In the genomic region with DNA sequence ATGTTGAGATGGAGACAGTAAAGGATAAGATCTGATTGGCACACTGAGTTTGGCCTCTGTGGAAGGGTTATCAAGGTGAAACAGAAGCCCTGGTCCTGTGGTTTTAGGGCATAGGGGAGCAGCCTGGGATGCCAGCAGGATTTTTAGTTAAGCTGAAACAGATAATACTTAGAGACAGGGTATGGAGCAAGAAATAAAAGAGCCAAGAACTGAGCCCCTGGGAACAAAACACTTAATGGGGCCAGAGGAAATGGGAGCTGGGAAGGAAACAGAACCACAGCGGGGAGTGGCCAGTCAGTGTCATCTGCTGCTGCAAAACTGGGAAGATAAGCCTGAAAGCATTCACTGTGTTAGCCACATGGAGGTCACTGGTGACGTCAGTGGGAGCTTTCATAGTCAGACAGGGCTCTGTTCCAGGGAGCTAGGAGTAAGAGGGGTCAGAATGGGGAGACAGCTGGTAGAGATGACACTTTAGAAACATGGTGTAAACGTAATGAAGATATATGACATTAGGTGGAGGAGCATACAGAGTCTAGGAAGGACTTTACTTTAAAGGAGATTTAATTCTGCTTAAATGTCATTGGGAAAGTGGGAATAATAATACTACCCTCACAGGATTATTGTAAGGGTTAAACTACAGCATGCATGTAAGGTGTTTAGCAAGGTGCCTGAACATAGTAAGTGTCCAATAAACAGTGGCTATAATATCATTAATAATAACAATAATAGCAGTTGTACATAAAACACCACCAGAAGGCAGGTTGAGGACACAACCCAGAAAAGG, we compare ENCODE assay signal across 10 cellular contexts.
DNase-seq lines count a peak whose midpoint lies in the region; ATAC-seq, FAIRE-seq and TF ChIP-seq lines count a peak whose summit lies in the region.
"Had no signal": no experiment of that assay in that cellular context is flagged by ENCODE, and none has a peak within 500 bp of the region (broad histone marks: within the 10 kb centered on the region; RNA-seq: fewer than 3 reads in every experiment).

No MANE protein-coding gene starts in this region.

- H3K27ac ChIP-seq in body of pancreas (no peak overlapping the region), small intestine (ENCODE audit: low read depth in 1 of 2, low read length in 1 of 2) (peak overlapping the region in 1 of 2 donors; percentile 47)
- H3K27ac ChIP-seq: SJSA1 had no signal

- H3K4me1 Mint-ChIP-seq in activated naive CD8-positive, alpha-beta T cell treated with anti-CD3 and anti-CD28 coated beads for 36 hours = no peaks in the 10 kb centered on the region

- no peak for FAIRE-seq in small intestine (lab: Jason Lieb, UNC)

- ATAC-seq in body of pancreas = peak; percentile 78
- ATAC-seq in GM18868 (IDR thresholded peaks at IDR 0.05; ENCODE audit: unreplicated experiment) = no peak

- H3K36me3 Mint-ChIP-seq in activated naive CD8-positive, alpha-beta T cell treated with anti-CD3 and anti-CD28 coated beads for 36 hours = no peaks in the 10 kb centered on the region

- intact Hi-C loops in body of pancreas (cut with DNase I) = no loop called here

- 14 to 30% methylated on average over 3 of the region's 3 CpGs for WGBS in body of pancreas, 2 donors
- WGBS in small intestine, 3 donors = 12 to 33% (median 18%) methylated on average over 3 of the region's 3 CpGs

- H3K36me3 ChIP-seq in body of pancreas (replicated peaks in 1 of 2; ENCODE audit: insufficient read depth in 1 of 2, low read depth in 2 of 2) (no peaks in the 10 kb centered on the region), small intestine (ENCODE audit: control insufficient read depth in 2 of 2, insufficient read depth in 2 of 2, low read length in 2 of 2) (no peaks in the 10 kb centered on the region)
- H3K36me3 ChIP-seq: SJSA1 had no signal

- TF ChIP-seq CTCF in body of pancreas (IDR thresholded peaks at IDR 0.05) = no peak

- peaks cover 11% of the 10 kb centered on the region for H3K27me3 Mint-ChIP-seq in activated naive CD8-positive, alpha-beta T cell treated with anti-CD3 and anti-CD28 coated beads for 36 hours

- no peak overlapping the region for H3K4me3 Mint-ChIP-seq in activated naive CD8-positive, alpha-beta T cell treated with anti-CD3 and anti-CD28 coated beads for 36 hours

- DNase-seq in MV-4-11 (lab: John Stamatoyannopoulos, UW) (peak; percentile 34), body of pancreas (peak; percentile 18 to 64 (median 34)), iris pigment epithelial cell (ENCODE audit: low read depth) (peak; percentile 95), small intestine (peak; percentile 11), NCI-H1105 treated with DMSO at 0.1 percent for 48 hours (lab: John Stamatoyannopoulos, UW) (no peak)
- DNase-seq in activated CD8-positive, alpha-beta memory T cell treated with anti-CD3 and anti-CD28 coated beads for 24 hours = no peak
- DNase-seq in activated naive CD8-positive, alpha-beta T cell treated with anti-CD3 and anti-CD28 coated beads for 36 hours = no peak
- DNase-seq: stimulated activated naive CD4-positive, alpha-beta T cell treated with Interleukin-2 at 50 U/mL for 16 hours had no signal

- no peak overlapping the region for H3K4me3 ChIP-seq in body of pancreas
- H3K4me3 ChIP-seq in small intestine (ENCODE audit: low read depth in 1 of 2, low read length in 2 of 2) = no peak overlapping the region
- H3K4me3 ChIP-seq: SJSA1 had no signal

- H3K4me1 ChIP-seq in body of pancreas (peaks cover 4% of the 10 kb centered on the region), small intestine (ENCODE audit: control insufficient read depth in 2 of 2, insufficient read depth in 1 of 2, low read depth in 1 of 2, low read length in 1 of 2) (peaks cover 0 to 3% of the 10 kb centered on the region in 2 donors)
- H3K4me1 ChIP-seq: SJSA1 had no signal

- no peaks in the 10 kb centered on the region for H3K9me3 ChIP-seq in body of pancreas
- H3K9me3 ChIP-seq in small intestine (ENCODE audit: control insufficient read depth, low read depth) = no peaks in the 10 kb centered on the region
- H3K9me3 ChIP-seq: SJSA1 had no signal

- no peak for TF ChIP-seq POLR2A in body of pancreas (IDR thresholded peaks at IDR 0.05)

- H3K27me3 ChIP-seq in body of pancreas (no peaks in the 10 kb centered on the region), small intestine (ENCODE audit: control insufficient read depth in 2 of 2, insufficient read depth in 2 of 2, low read length in 2 of 2) (no peaks in the 10 kb centered on the region)
- H3K27me3 ChIP-seq: SJSA1 had no signal

- no peak overlapping the region for H3K27ac Mint-ChIP-seq in activated naive CD8-positive, alpha-beta T cell treated with anti-CD3 and anti-CD28 coated beads for 36 hours

- no peaks in the 10 kb centered on the region for H3K9me3 Mint-ChIP-seq in activated naive CD8-positive, alpha-beta T cell treated with anti-CD3 and anti-CD28 coated beads for 36 hours

Comparison
In these comparisons a context has a peak if more than half of its experiments do, and no peak if none do; other contexts are left out.
1. DNase-seq: peak in MV-4-11 (single experiment), body of pancreas (4 of 4), iris pigment epithelial cell (single experiment) and small intestine (single experiment); none in activated CD8-positive, alpha-beta memory T cell treated with anti-CD3 and anti-CD28 coated beads for 24 hours (single experiment), NCI-H1105 treated with DMSO at 0.1 percent for 48 hours (single experiment) and activated naive CD8-positive, alpha-beta T cell treated with anti-CD3 and anti-CD28 coated beads for 36 hours (single experiment).